Comparison of ENCODE assay signal across 16 cellular contexts in the genomic region with DNA sequence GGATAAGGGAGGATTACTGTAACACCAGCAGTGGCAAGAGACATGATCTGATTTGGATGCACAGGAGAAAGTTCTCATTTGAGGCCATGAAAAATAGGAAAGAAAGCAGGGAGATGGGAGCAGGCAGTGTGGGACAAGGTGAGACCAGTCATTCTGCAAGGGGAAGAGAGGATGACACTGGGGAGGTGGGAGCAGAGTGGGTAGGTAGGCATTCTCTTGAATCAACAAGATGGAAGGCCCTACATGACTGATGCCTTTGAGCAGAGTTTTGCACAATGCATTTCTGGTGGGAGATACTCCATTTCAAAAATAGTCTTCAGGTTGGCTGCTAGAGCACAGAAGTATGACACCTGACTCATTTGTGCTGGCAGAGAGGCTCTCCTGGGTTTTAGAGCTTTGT. TPM values are rescaled to one million over a fixed set of nuclear protein-coding genes. Genes with fewer than 3 reads are reported as not detected.
DNase-seq lines count a peak whose midpoint lies in the region; ATAC-seq, FAIRE-seq and TF ChIP-seq lines count a peak whose summit lies in the region.
"Had no signal": no experiment of that assay in that cellular context is flagged by ENCODE, and none has a peak within 500 bp of the region (broad histone marks: within the 10 kb centered on the region; RNA-seq: fewer than 3 reads in every experiment).

No MANE protein-coding gene starts in this region.

- H3K9ac ChIP-seq in OCI-LY3 (ENCODE audit: low read length) (no peak overlapping the region), astrocyte (ENCODE audit: low read length) (no peak overlapping the region)

- ATAC-seq in stimulated activated memory B cell treated with anti-CD40 and anti-IgM and Interleukin-4, amounts not matched to agents 10 μg/mL and 1 μg/mL and 100 μg/mL, for 72 hours, result no peak
- ATAC-seq in HG03432 (IDR thresholded peaks at IDR 0.05; ENCODE audit: unreplicated experiment), result no peak
- ATAC-seq: gastrocnemius medialis had no signal

- H3K36me3 ChIP-seq in OCI-LY3 (replicated peaks; ENCODE audit: low read depth, low read length), result peaks cover 30% of the 10 kb centered on the region
- peaks cover 36% of the 10 kb centered on the region for H3K36me3 ChIP-seq in astrocyte (ENCODE audit: insufficient read depth, low read length)

- H3K4me1 Mint-ChIP-seq in activated naive CD4-positive, alpha-beta T cell treated with anti-CD3 and anti-CD28 coated beads, Interleukin-2, amount 50 U/mL, for 24 hours, result peaks cover 53% of the 10 kb centered on the region
- peaks cover 48% of the 10 kb centered on the region for H3K4me1 Mint-ChIP-seq in astrocyte (ENCODE audit: low read depth, unreplicated experiment)
- peaks cover 65% of the 10 kb centered on the region for H3K4me1 Mint-ChIP-seq in stimulated activated memory B cell treated with anti-CD40 and anti-IgM and Interleukin-4, amounts not matched to agents 10 μg/mL and 1 μg/mL and 100 μg/mL, for 72 hours

- H3K4me3 ChIP-seq in OCI-LY3 (ENCODE audit: low read length), result no peak overlapping the region
- H3K4me3 ChIP-seq in astrocyte (ENCODE audit: insufficient read depth, low read depth, low read length), result no peak overlapping the region
- H3K4me3 ChIP-seq: gastrocnemius medialis, skin epidermis had no signal

- H3K4me2 ChIP-seq in OCI-LY3 (ENCODE audit: low read length) (no peak overlapping the region), astrocyte (ENCODE audit: low read length) (peak overlapping the region; percentile 30)

- H4K20me1 ChIP-seq in OCI-LY3 (ENCODE audit: insufficient read depth, low read length), result peaks cover 43% of the 10 kb centered on the region
- H4K20me1 ChIP-seq in astrocyte (ENCODE audit: insufficient read depth, low read length), result peaks cover 56% of the 10 kb centered on the region

- H3K9me3 Mint-ChIP-seq in activated naive CD4-positive, alpha-beta T cell treated with anti-CD3 and anti-CD28 coated beads, Interleukin-2, amount 50 U/mL, for 24 hours, result no peaks in the 10 kb centered on the region
- H3K9me3 Mint-ChIP-seq in astrocyte (ENCODE audit: unreplicated experiment), result no peaks in the 10 kb centered on the region
- no peaks in the 10 kb centered on the region for H3K9me3 Mint-ChIP-seq in stimulated activated memory B cell treated with anti-CD40 and anti-IgM and Interleukin-4, amounts not matched to agents 10 μg/mL and 1 μg/mL and 100 μg/mL, for 72 hours

- H3K4me3 Mint-ChIP-seq in activated naive CD4-positive, alpha-beta T cell treated with anti-CD3 and anti-CD28 coated beads, Interleukin-2, amount 50 U/mL, for 24 hours, result no peak overlapping the region
- H3K4me3 Mint-ChIP-seq in astrocyte (ENCODE audit: unreplicated experiment), result no peak overlapping the region
- H3K4me3 Mint-ChIP-seq in stimulated activated memory B cell treated with anti-CD40 and anti-IgM and Interleukin-4, amounts not matched to agents 10 μg/mL and 1 μg/mL and 100 μg/mL, for 72 hours, result no peak overlapping the region

- H3K4me1 ChIP-seq in OCI-LY3 (ENCODE audit: low read length) (peaks cover 29% of the 10 kb centered on the region), astrocyte (ENCODE audit: insufficient read depth, low read length) (peaks cover 14% of the 10 kb centered on the region)

- H3K9me3 ChIP-seq in OCI-LY3 (ENCODE audit: insufficient read depth, low read length) (no peaks in the 10 kb centered on the region), astrocyte (ENCODE audit: insufficient read depth, low read depth, low read length) (no peaks in the 10 kb centered on the region)
- H3K9me3 ChIP-seq: gastrocnemius medialis had no signal

- H3K27me3 ChIP-seq in OCI-LY3 (ENCODE audit: low read depth, low read length) (no peaks in the 10 kb centered on the region), astrocyte (ENCODE audit: insufficient read depth, low read length) (no peaks in the 10 kb centered on the region)
- H3K27me3 ChIP-seq: gastrocnemius medialis had no signal

- peak overlapping the region; percentile 61 for H3K27ac ChIP-seq in OCI-LY3 (ENCODE audit: low read length)
- no peak overlapping the region for H3K27ac ChIP-seq in astrocyte (ENCODE audit: low read depth, low read length)
- H3K27ac ChIP-seq: gastrocnemius medialis had no signal

- in situ Hi-C loops in GM13977 (cut with MboI; ENCODE audit: low pct_unique_long_range_greater_than_20kb, low sequenced_read_pairs, unreplicated experiment), result loop anchor here (25.0 kb wide), 1 partner anchor 1143 kb away; no protein-coding TSS in a partner anchor

- H2AFZ ChIP-seq in OCI-LY3 (ENCODE audit: low read depth, low read length), result no peak overlapping the region
- H2AFZ ChIP-seq in astrocyte (ENCODE audit: low read depth, low read length), result no peak overlapping the region

- H3K27ac Mint-ChIP-seq in activated naive CD4-positive, alpha-beta T cell treated with anti-CD3 and anti-CD28 coated beads, Interleukin-2, amount 50 U/mL, for 24 hours, result peak overlapping the region; percentile 94
- no peak overlapping the region for H3K27ac Mint-ChIP-seq in astrocyte (ENCODE audit: unreplicated experiment)
- H3K27ac Mint-ChIP-seq in stimulated activated memory B cell treated with anti-CD40 and anti-IgM and Interleukin-4, amounts not matched to agents 10 μg/mL and 1 μg/mL and 100 μg/mL, for 72 hours, result peak overlapping the region; percentile 38

- no peaks in the 10 kb centered on the region for H3K27me3 Mint-ChIP-seq in activated naive CD4-positive, alpha-beta T cell treated with anti-CD3 and anti-CD28 coated beads, Interleukin-2, amount 50 U/mL, for 24 hours
- peaks cover under 1% of the 10 kb centered on the region for H3K27me3 Mint-ChIP-seq in astrocyte (ENCODE audit: low read depth, unreplicated experiment)
- H3K27me3 Mint-ChIP-seq in stimulated activated memory B cell treated with anti-CD40 and anti-IgM and Interleukin-4, amounts not matched to agents 10 μg/mL and 1 μg/mL and 100 μg/mL, for 72 hours, result no peaks in the 10 kb centered on the region

- H3K79me2 ChIP-seq in OCI-LY3 (ENCODE audit: low read length), result peaks cover 19% of the 10 kb centered on the region
- peaks cover 22% of the 10 kb centered on the region for H3K79me2 ChIP-seq in astrocyte (ENCODE audit: insufficient read depth, low read length)

- FAIRE-seq in astrocyte (lab: Jason Lieb, UNC), result no peak

- TF ChIP-seq CTCF in OCI-LY3 (IDR thresholded peaks at IDR 0.05; ENCODE audit: low read depth, low read length), result no peak
- TF ChIP-seq CTCF in astrocyte (IDR thresholded peaks at IDR 0.05; ENCODE audit: insufficient read depth, low read depth, low read length), result no peak
- TF ChIP-seq CTCF in GM13977 (IDR thresholded peaks at IDR 0.05; ENCODE audit: extremely low read depth, insufficient read depth, missing control alignments), result no peak

- peaks cover 20% of the 10 kb centered on the region for H3K36me3 Mint-ChIP-seq in activated naive CD4-positive, alpha-beta T cell treated with anti-CD3 and anti-CD28 coated beads, Interleukin-2, amount 50 U/mL, for 24 hours
- peaks cover 23% of the 10 kb centered on the region for H3K36me3 Mint-ChIP-seq in astrocyte (ENCODE audit: low read depth, unreplicated experiment)
- H3K36me3 Mint-ChIP-seq in stimulated activated memory B cell treated with anti-CD40 and anti-IgM and Interleukin-4, amounts not matched to agents 10 μg/mL and 1 μg/mL and 100 μg/mL, for 72 hours, result peaks cover 38% of the 10 kb centered on the region

- no peak for DNase-seq in activated naive CD4-positive, alpha-beta T cell (lab: John Stamatoyannopoulos, UW)
- DNase-seq in astrocyte (ENCODE audit: low read depth), result no peak
- DNase-seq in NCI-H1694 (lab: John Stamatoyannopoulos, UW), result no peak
- no peak for DNase-seq in GM13977 (ENCODE audit: low spot score)
- DNase-seq: activated CD4-positive, alpha-beta T cell treated with anti-CD3 and anti-CD28 coated beads, Interleukin-2, amount 50 U/mL, for 1 hour; cerebellar nuclear complex; gastrocnemius medialis; KG1; mesendoderm; NCI-H510A treated with DMSO at 0.1 percent for 48 hours; occipital lobe had no signal

RNA-seq across cellular contexts. Expression of a gene that starts 10.5 kb away (rescaled TPM):
- 1,230 and 1,331 TPM in 2 replicates for total RNA-seq in astrocyte

RNA-seq across cellular contexts. Expression of a gene that starts 14.9 kb away (rescaled TPM):
- 28.8 and 31.4 TPM in 2 replicates for total RNA-seq in astrocyte
